Comparison of ENCODE assay signal across 8 cellular contexts in the genomic region with DNA sequence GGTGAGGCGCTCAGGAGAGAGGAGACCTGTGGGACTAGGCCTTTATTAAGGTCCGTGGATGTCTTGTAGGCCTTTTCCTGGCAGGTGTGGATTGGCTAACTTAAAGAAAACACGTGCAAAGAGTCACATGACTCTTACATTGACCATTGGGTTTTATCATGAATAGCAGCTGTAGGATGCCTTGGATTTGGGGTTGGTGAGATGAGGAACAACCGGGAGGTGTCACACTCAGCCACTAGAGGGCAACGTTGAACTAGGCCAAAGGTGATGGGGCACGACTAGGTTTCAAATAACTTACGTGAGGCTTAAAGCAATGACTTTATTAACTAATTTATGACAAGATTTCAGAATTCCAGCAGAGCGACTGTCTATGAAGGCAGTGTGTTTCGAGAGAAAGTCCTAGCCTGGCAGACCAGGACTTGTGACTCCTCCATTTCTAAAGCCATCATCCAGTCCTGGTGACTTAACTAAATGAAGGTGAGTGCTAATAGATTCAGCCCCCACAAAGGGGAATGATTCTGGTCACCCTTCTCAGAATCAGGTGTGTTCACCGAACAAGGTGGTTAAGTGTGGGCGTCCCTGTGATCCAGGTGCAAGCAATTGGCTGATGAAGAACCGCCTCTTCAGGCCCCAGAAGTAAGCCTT.
DNase-seq lines count a peak whose midpoint lies in the region; ATAC-seq and TF ChIP-seq lines count a peak whose summit lies in the region.

No MANE protein-coding gene starts in this region.

- no peaks in the 10 kb centered on the region for H3K9me3 ChIP-seq in heart left ventricle
- H3K9me3 ChIP-seq in MG63: no peaks in the 10 kb centered on the region
- no peaks in the 10 kb centered on the region for H3K9me3 ChIP-seq in testis

- TF ChIP-seq POLR2A in heart left ventricle (IDR thresholded peaks at IDR 0.05): no peak
- TF ChIP-seq POLR2A in testis (IDR thresholded peaks at IDR 0.05): no peak

- peak in 11 of 12 donors; percentile 26 to 59 (median 44) for TF ChIP-seq CTCF in heart left ventricle (IDR thresholded peaks at IDR 0.05)
- TF ChIP-seq CTCF in testis (IDR thresholded peaks at IDR 0.05): peak; percentile 10 to 69 (median 48)

- DNase-seq in heart left ventricle (no peak), cardiac septum (ENCODE audit: low spot score) (no peak), H7 (peak; percentile 5), MG63 (peak; percentile 32), iPS-NIHi11 (ENCODE audit: low spot score) (peak; percentile 53), testis (peak; percentile 62)
- DNase-seq in activated CD8-positive, alpha-beta memory T cell treated with anti-CD3 and anti-CD28 coated beads, Interleukin-2, amount 50 U/mL, for 4 hours: peak; percentile 21

- intact Hi-C loops in heart left ventricle (cut with DNase I): loop anchor here in 1 of 10 donors (10.0 kb wide), 1 partner anchor 78 kb away; no protein-coding TSS in a partner anchor
- intact Hi-C loops in cardiac septum (cut with DNase I): no loop called here
- intact Hi-C loops in testis (cut with DNase I; ENCODE audit: low total_unique reads): no loop called here

- H3K27me3 ChIP-seq in heart left ventricle: peaks cover 0 to 20% (median 0%) of the 10 kb centered on the region in 9 donors
- no peaks in the 10 kb centered on the region for H3K27me3 ChIP-seq in H7 (ENCODE audit: control insufficient read depth, insufficient read depth, low read length)
- 0 out of 2 replicates have a peak, but pooled peaks cover 2% of the 10 kb centered on the region for H3K27me3 ChIP-seq in MG63
- H3K27me3 ChIP-seq in testis: no peaks in the 10 kb centered on the region

- no peak overlapping the region for H3K4me3 ChIP-seq in heart left ventricle
- H3K4me3 ChIP-seq in H7 (ENCODE audit: insufficient read depth, low read depth, low read length): no peak overlapping the region
- no peak overlapping the region for H3K4me3 ChIP-seq in MG63
- H3K4me3 ChIP-seq in testis: no peak overlapping the region

- no peaks in the 10 kb centered on the region for H3K4me1 ChIP-seq in heart left ventricle
- no peaks in the 10 kb centered on the region for H3K4me1 ChIP-seq in testis

- no peak overlapping the region for H3K27ac ChIP-seq in heart left ventricle
- no peak overlapping the region for H3K27ac ChIP-seq in testis

- ATAC-seq in heart left ventricle: no peak
- ATAC-seq in HG03460 (IDR thresholded peaks at IDR 0.05; ENCODE audit: unreplicated experiment): no peak

- WGBS in heart left ventricle, 4 donors: 61 to 65% (median 64%) methylated on average over 12 of the region's 12 CpGs
- WGBS in testis, 2 donors: 69 to 83% methylated on average over 12 of the region's 12 CpGs

- H3K36me3 ChIP-seq in heart left ventricle (no peaks in the 10 kb centered on the region), H7 (replicated peaks; ENCODE audit: control insufficient read depth, insufficient read depth, low read length) (no peaks in the 10 kb centered on the region), MG63 (no peaks in the 10 kb centered on the region), testis (ENCODE audit: low read depth, missing control alignments) (no peaks in the 10 kb centered on the region)

Comparison
In these comparisons a context has a peak if more than half of its experiments do, and no peak if none do; other contexts are left out.
1. DNase-seq: peak in H7 (single experiment), MG63 (single experiment), activated CD8-positive, alpha-beta memory T cell treated with anti-CD3 and anti-CD28 coated beads, Interleukin-2, amount 50 U/mL, for 4 hours (single experiment), iPS-NIHi11 (single experiment) and testis (single experiment); none in heart left ventricle (0 of 5) and cardiac septum (single experiment).